In the genomic region with DNA sequence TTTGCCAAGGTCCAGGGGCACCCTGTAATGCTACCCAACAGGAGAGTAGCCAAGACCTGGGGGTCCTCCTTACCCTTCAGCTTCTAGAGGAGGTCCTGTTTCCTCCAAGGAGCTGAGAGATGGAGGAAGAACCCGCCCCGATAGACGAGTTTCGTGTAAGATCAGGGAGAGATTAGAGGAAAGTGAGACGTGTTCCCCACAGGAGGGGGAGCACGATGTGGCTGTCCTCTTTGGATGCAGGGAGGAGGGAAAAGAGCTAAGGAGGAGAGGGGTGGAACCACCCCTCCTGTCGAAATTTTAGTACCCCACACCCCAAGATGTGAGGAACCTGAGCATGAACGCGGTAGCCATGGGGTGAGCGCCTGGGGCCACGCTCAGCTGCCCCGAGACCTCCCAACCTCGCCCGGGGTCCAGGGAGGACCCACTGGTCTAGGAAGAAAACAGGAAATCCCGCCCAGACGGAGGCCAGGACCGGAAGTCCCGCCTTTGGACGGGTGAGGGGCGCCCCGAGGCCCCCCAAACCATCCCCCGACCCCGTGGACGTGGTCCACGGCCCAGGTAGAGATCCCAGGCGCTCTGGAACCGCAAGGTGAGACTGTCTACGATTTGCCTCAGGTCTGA, we compare ENCODE assay signal across 1 cellular context.
TF ChIP-seq lines count a peak whose summit lies in the region.

No MANE protein-coding gene starts in this region.

TF ChIP-seq in WTC11, 78 proteins besides CTCF, POLR2A, EP300 and RAD21 (continued from another document):
- TF ChIP-seq, protein P1, sequence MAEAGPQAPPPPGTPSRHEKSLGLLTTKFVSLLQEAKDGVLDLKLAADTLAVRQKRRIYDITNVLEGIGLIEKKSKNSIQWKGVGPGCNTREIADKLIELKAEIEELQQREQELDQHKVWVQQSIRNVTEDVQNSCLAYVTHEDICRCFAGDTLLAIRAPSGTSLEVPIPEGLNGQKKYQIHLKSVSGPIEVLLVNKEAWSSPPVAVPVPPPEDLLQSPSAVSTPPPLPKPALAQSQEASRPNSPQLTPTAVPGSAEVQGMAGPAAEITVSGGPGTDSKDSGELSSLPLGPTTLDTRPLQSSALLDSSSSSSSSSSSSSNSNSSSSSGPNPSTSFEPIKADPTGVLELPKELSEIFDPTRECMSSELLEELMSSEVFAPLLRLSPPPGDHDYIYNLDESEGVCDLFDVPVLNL (CRISPR knock-in tag; IDR thresholded peaks at IDR 0.05; ENCODE audit: borderline replicate concordance, low read depth) = no peak
- TF ChIP-seq, protein P2, sequence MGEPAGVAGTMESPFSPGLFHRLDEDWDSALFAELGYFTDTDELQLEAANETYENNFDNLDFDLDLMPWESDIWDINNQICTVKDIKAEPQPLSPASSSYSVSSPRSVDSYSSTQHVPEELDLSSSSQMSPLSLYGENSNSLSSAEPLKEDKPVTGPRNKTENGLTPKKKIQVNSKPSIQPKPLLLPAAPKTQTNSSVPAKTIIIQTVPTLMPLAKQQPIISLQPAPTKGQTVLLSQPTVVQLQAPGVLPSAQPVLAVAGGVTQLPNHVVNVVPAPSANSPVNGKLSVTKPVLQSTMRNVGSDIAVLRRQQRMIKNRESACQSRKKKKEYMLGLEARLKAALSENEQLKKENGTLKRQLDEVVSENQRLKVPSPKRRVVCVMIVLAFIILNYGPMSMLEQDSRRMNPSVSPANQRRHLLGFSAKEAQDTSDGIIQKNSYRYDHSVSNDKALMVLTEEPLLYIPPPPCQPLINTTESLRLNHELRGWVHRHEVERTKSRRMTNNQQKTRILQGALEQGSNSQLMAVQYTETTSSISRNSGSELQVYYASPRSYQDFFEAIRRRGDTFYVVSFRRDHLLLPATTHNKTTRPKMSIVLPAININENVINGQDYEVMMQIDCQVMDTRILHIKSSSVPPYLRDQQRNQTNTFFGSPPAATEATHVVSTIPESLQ (CRISPR knock-in tag; IDR thresholded peaks at IDR 0.05) = no peak
TF ChIP-seq in WTC11: peak in this region for 5.
